9 cellular contexts compared by ENCODE assay signal in genomic region chr22:29414951-29415591, GRCh38. TPM values are rescaled to one million over a fixed set of nuclear protein-coding genes. Genes with fewer than 3 reads are reported as not detected.
DNase-seq lines count a peak whose midpoint lies in the region; TF ChIP-seq lines count a peak whose summit lies in the region.
"Not testable (repeated sequence)": the region's sequence is repeated elsewhere in the genome, so short reads cannot be mapped to it uniquely, and the experiment has no call there.
"Had no signal": no experiment of that assay in that cellular context is flagged by ENCODE, and none has a peak within 500 bp of the region (broad histone marks: within the 10 kb centered on the region; RNA-seq: fewer than 3 reads in every experiment).

No MANE protein-coding gene starts in this region.

- peak; percentile 43 for DNase-seq in GM13976 (ENCODE audit: low spot score)
- peak; percentile 38 for DNase-seq in NCI-H2029 (lab: John Stamatoyannopoulos, UW)
- DNase-seq in activated CD4-positive, CD25-positive, alpha-beta regulatory T cell (lab: John Stamatoyannopoulos, UW) = peak in 3 of 4 experiments; percentile 5 to 32 (median 8)
- DNase-seq in activated naive CD4-positive, alpha-beta T cell treated with Interleukin-2 at 50 U/mL for 16 hours = peak; percentile 63
- peak; percentile 24 for DNase-seq in fibroblast of gingiva (ENCODE audit: low read depth)
- peak; percentile 44 for DNase-seq in stimulated activated CD4-positive, alpha-beta T cell treated with anti-CD3 and anti-CD28 coated beads, Interleukin-4, amount 100 ng/mL, for 1 hour
- peak; percentile 54 for DNase-seq in ureter (ENCODE audit: low spot score)

- in situ Hi-C loops in GM13976 (cut with MboI; ENCODE audit: low sequenced_read_pairs, unreplicated experiment) = not testable (repeated sequence)

- not testable (repeated sequence) for H3K4me1 ChIP-seq in mucosa of stomach (ENCODE audit: control insufficient read depth, insufficient read depth, low read length)

- peak overlapping the region; percentile 35 for H3K9ac ChIP-seq in mucosa of stomach (ENCODE audit: low read length)

- H3K36me3 ChIP-seq in mucosa of stomach (ENCODE audit: control insufficient read depth, insufficient read depth, low read length) = not testable (repeated sequence)

- TF ChIP-seq CTCF in GM13976 (IDR thresholded peaks at IDR 0.05; ENCODE audit: borderline replicate concordance, control extremely low read depth, extremely low read depth, insufficient read depth, missing control alignments) = not testable (repeated sequence)

- not testable (repeated sequence) for H3K27me3 ChIP-seq in mucosa of stomach (ENCODE audit: control insufficient read depth, insufficient read depth, low read length)

- peak overlapping the region; percentile 56 for H3K4me3 ChIP-seq in mucosa of stomach (ENCODE audit: low read length)

- H3K9me3 ChIP-seq in mucosa of stomach (ENCODE audit: control insufficient read depth, low read length) = not testable (repeated sequence)

RNA-seq across cellular contexts. Expression of gene RFPL1, which starts 23.3 kb away (rescaled TPM):
- not detected for total RNA-seq in ureter
- total RNA-seq: urinary bladder had no signal

RNA-seq across cellular contexts. Expression of gene AP1B1, which starts 26.7 kb away (rescaled TPM):
- 173 TPM for total RNA-seq in ureter

Comparison
In these comparisons a context has a peak if more than half of its experiments do, and no peak if none do; other contexts are left out.
1. Peak in every context shown above with its lines: DNase-seq and H3K4me3 ChIP-seq.
2. DNase-seq: peak in every context shown above with its lines; median percentile 63 in activated naive CD4-positive, alpha-beta T cell treated with Interleukin-2 at 50 U/mL for 16 hours; 54 in ureter; 44 in stimulated activated CD4-positive, alpha-beta T cell treated with anti-CD3 and anti-CD28 coated beads, Interleukin-4, amount 100 ng/mL, for 1 hour; 43 in GM13976; 38 in NCI-H2029; 24 in fibroblast of gingiva; 8 in activated CD4-positive, CD25-positive, alpha-beta regulatory T cell.